ENCODE assay signal across 9 cellular contexts in the genomic region with DNA sequence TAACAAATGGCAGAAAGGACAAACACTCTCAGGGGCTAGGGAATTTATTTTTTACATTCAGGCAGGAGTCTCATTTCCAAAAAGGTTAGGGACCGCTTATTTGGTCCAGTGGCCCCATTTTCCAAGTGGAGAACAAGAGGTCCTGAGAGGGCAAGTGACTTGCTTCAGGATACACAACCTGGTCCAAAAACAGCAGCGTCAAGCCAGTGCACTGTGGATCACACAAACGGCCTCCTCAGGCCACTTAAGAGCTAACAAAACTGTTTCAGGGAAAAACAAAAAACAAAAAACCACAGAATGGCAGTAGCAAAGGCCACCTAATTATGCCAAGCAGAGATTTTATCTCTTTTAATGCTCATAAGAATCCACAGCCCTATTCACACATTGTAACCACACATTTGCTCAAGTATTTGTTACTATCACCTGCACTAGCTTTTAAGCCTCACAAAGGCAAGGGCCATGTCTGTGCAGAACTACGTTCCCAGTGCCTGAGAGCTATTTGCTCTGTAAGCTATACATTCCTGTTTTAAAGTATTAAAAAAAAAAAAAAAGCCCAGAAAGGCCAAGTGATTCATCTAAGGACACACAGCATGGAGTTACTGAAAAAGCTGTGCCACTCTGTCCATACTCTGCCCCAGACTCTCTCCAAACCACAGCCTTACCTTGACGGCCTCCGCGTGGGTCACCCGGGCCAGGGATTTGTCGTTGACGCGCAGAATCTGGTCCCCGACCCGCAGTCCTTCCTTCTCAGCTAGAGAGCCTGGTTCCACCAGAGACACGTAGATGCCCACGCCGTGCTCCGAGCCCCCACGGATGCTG. TPM values are rescaled to one million over a fixed set of nuclear protein-coding genes. Genes with fewer than 3 reads are reported as not detected.
DNase-seq lines count a peak whose midpoint lies in the region; ATAC-seq and TF ChIP-seq lines count a peak whose summit lies in the region.
"Had no signal": no experiment of that assay in that cellular context is flagged by ENCODE, and none has a peak within 500 bp of the region (broad histone marks: within the 10 kb centered on the region; RNA-seq: fewer than 3 reads in every experiment).

No MANE protein-coding gene starts in this region.

- 77 to 82% methylated on average over 18 of the region's 18 CpGs for WGBS in sigmoid colon, 2 donors

- in situ Hi-C loops in HAP-1 (cut with MboI; ENCODE audit: low sequenced_read_pairs), result no loop called here

- H3K9me3 ChIP-seq in HAP-1, result no peaks in the 10 kb centered on the region
- H3K9me3 ChIP-seq in RWPE2 (ENCODE audit: severe bottlenecking), result no peaks in the 10 kb centered on the region
- H3K9me3 ChIP-seq in sigmoid colon, result no peaks in the 10 kb centered on the region
- H3K9me3 ChIP-seq: heart left ventricle had no signal

- TF ChIP-seq CTCF in RWPE2 (IDR thresholded peaks at IDR 0.05; ENCODE audit: poor library complexity, severe bottlenecking) (no peak), fibroblast of the aortic adventitia (IDR thresholded peaks at IDR 0.05; ENCODE audit: insufficient read depth, low read length) (no peak), sigmoid colon (IDR thresholded peaks at IDR 0.05) (no peak)

- ATAC-seq in RWPE2 (ENCODE audit: low read depth), result no peak
- no peak for ATAC-seq in HG03442 (IDR thresholded peaks at IDR 0.05; ENCODE audit: unreplicated experiment)
- ATAC-seq in HG03108 (IDR thresholded peaks at IDR 0.05; ENCODE audit: unreplicated experiment), result no peak

- no peak for TF ChIP-seq POLR2A in sigmoid colon (IDR thresholded peaks at IDR 0.05)

- H3K27me3 ChIP-seq in HAP-1 (ENCODE audit: low read depth), result peaks cover 29% of the 10 kb centered on the region
- H3K27me3 ChIP-seq in RWPE2 (ENCODE audit: insufficient read depth, poor library complexity, severe bottlenecking), result no peaks in the 10 kb centered on the region
- no peaks in the 10 kb centered on the region for H3K27me3 ChIP-seq in sigmoid colon

- DNase-seq in HAP-1 (ENCODE audit: low spot score in 2 of 2) (peak; percentile 20 to 30), RWPE2 (ENCODE audit: low spot score) (no peak), fibroblast of the aortic adventitia (ENCODE audit: low read depth) (no peak), sigmoid colon (no peak), retina (no peak), HK-2 (ENCODE audit: unreplicated experiment) (no peak)

- H3K4me3 ChIP-seq in HAP-1 (peak overlapping the region; percentile 64), RWPE2 (ENCODE audit: severe bottlenecking) (peak overlapping the region; percentile 50), fibroblast of the aortic adventitia (ENCODE audit: low read depth, low read length) (peak overlapping the region; percentile 55), sigmoid colon (peak overlapping the region; percentile 57 to 86 (median 70))

- H3K27ac ChIP-seq in RWPE2 (ENCODE audit: poor library complexity, severe bottlenecking) (no peak overlapping the region), sigmoid colon (peak overlapping the region; percentile 80 to 93 (median 88))

- no peaks in the 10 kb centered on the region for H3K36me3 ChIP-seq in HAP-1 (replicated peaks)
- no peaks in the 10 kb centered on the region for H3K36me3 ChIP-seq in RWPE2 (ENCODE audit: low read depth)
- no peaks in the 10 kb centered on the region for H3K36me3 ChIP-seq in sigmoid colon
- H3K36me3 ChIP-seq: heart left ventricle had no signal

- intact Hi-C loops in sigmoid colon (cut with DNase I), result loop anchor here (2.0 to 5.0 kb wide), 4 partner anchors 83 to 514 kb away; a partner anchor contains a TSS

- TF ChIP-seq EP300 in sigmoid colon (IDR thresholded peaks at IDR 0.05), result no peak

- H3K4me1 ChIP-seq in HAP-1 (peaks cover 32% of the 10 kb centered on the region), RWPE2 (ENCODE audit: insufficient read depth, poor library complexity, severe bottlenecking) (peaks cover 4% of the 10 kb centered on the region), sigmoid colon (peaks cover 0 to 61% (median 35%) of the 10 kb centered on the region in 4 donors)

RNA-seq across cellular contexts. Expression of a gene that starts 1.5 kb away (rescaled TPM):
- total RNA-seq in fibroblast of the aortic adventitia (ENCODE audit: low replicate concordance), result 2.1 and 3.5 TPM in 2 replicates
- total RNA-seq in sigmoid colon, result 1 to 10 TPM; 4.6 to 7.8 (median 6.3) TPM
- polyA plus RNA-seq in sigmoid colon, result 1 to 10 TPM in 2 of 3 donors, under 1 TPM in 1; 0.60 to 6.4 (median 1.4) TPM

Comparison
In these comparisons a context has a peak if more than half of its experiments do, and no peak if none do; other contexts are left out.
1. DNase-seq: peak in HAP-1 (2 of 2); none in RWPE2 (single experiment), fibroblast of the aortic adventitia (single experiment), sigmoid colon (single experiment), retina (single experiment) and HK-2 (single experiment).
2. Peak in every context shown above with its lines, with median percentiles within 50 percentile points of each other: H3K4me3 ChIP-seq.